Comparison of ENCODE assay signal across 9 cellular contexts in genomic region chr13:112693831-112694497, GRCh38. TPM values are rescaled to one million over a fixed set of nuclear protein-coding genes. Genes with fewer than 3 reads are reported as not detected.
DNase-seq lines count a peak whose midpoint lies in the region; ATAC-seq, FAIRE-seq and TF ChIP-seq lines count a peak whose summit lies in the region.
"Had no signal": no experiment of that assay in that cellular context is flagged by ENCODE, and none has a peak within 500 bp of the region (broad histone marks: within the 10 kb centered on the region; RNA-seq: fewer than 3 reads in every experiment).

No MANE protein-coding gene starts in this region.

- H2BK12ac ChIP-seq in trophoblast cell (ENCODE audit: low read length), result no peak overlapping the region

- TF ChIP-seq POLR2A in GM12891 (IDR thresholded peaks at IDR 0.05; ENCODE audit: low read depth, low read length), result no peak

- no peak overlapping the region for H4K12ac ChIP-seq in trophoblast cell (ENCODE audit: low read depth, low read length)

- peak overlapping the region; percentile 53 for H3K4ac ChIP-seq in trophoblast cell (ENCODE audit: low read depth, low read length)

- H3K9me3 ChIP-seq in trophoblast cell (ENCODE audit: insufficient read depth, low read depth, low read length), result no peaks in the 10 kb centered on the region
- H3K9me3 ChIP-seq: vagina had no signal

- H2AFZ ChIP-seq in trophoblast cell (ENCODE audit: insufficient read depth, low read length, poor library complexity), result no peak overlapping the region

- no peak overlapping the region for H3K23ac ChIP-seq in trophoblast cell (ENCODE audit: low read length)

- peak overlapping the region; percentile 16 for H3K4me3 ChIP-seq in epithelial cell of proximal tubule (ENCODE audit: low read depth, low read length)
- no peak overlapping the region for H3K4me3 ChIP-seq in trophoblast cell (ENCODE audit: low read depth, low read length)
- H3K4me3 ChIP-seq: vagina had no signal

- FAIRE-seq in GM12891 (lab: Jason Lieb, UNC), result peak; percentile 59

- H3K27ac ChIP-seq in trophoblast cell (ENCODE audit: low read depth, low read length), result no peak overlapping the region
- H3K27ac ChIP-seq: vagina had no signal

- H2AK5ac ChIP-seq in trophoblast cell (ENCODE audit: low read length), result no peak overlapping the region

- no peak overlapping the region for H4K91ac ChIP-seq in trophoblast cell (ENCODE audit: low read depth, low read length)

- H3K79me2 ChIP-seq in trophoblast cell (ENCODE audit: control insufficient read depth, insufficient read depth, low read length, poor library complexity), result peaks cover 40% of the 10 kb centered on the region

- no peak overlapping the region for H3K9ac ChIP-seq in trophoblast cell (ENCODE audit: low read length)

- no peak overlapping the region for H3K14ac ChIP-seq in trophoblast cell (ENCODE audit: low read length)

- no peak overlapping the region for H2BK5ac ChIP-seq in trophoblast cell (ENCODE audit: low read depth, low read length, poor library complexity)

- H3K27me3 ChIP-seq in trophoblast cell (ENCODE audit: insufficient read depth, low read length), result no peaks in the 10 kb centered on the region
- H3K27me3 ChIP-seq: vagina had no signal

- no peak overlapping the region for H4K8ac ChIP-seq in trophoblast cell (ENCODE audit: low read depth, low read length)

- H3K18ac ChIP-seq in trophoblast cell (ENCODE audit: low read length), result peak overlapping the region; percentile 56

- WGBS in trophoblast cell (ENCODE audit: extremely low coverage, insufficient coverage, insufficient read length), result no CpG with 5 or more reads among the region's 13 CpGs

- DNase-seq in GM12891 (ENCODE audit: insufficient read length, low spot score) (no peak), NCI-H226 (peak; percentile 83), epithelial cell of proximal tubule (ENCODE audit: low read depth) (no peak), trophoblast cell (peak; percentile 95 to 96), activated gamma-delta T cell (lab: John Stamatoyannopoulos, UW) (no peak), NCI-H2171 (lab: John Stamatoyannopoulos, UW) (no peak)

- peaks cover 15% of the 10 kb centered on the region for H3K79me1 ChIP-seq in trophoblast cell (ENCODE audit: low read length)

- ATAC-seq in GM21717 (IDR thresholded peaks at IDR 0.05; ENCODE audit: unreplicated experiment), result no peak
- no peak for ATAC-seq in GM18907 (IDR thresholded peaks at IDR 0.05; ENCODE audit: unreplicated experiment)

- H3K36me3 ChIP-seq in trophoblast cell (ENCODE audit: control insufficient read depth in 1 of 2, insufficient read depth in 2 of 2, low read length in 2 of 2), result peaks cover 0 to 9% of the 10 kb centered on the region in 2 experiments
- H3K36me3 ChIP-seq: vagina had no signal

- no peak for TF ChIP-seq CTCF in epithelial cell of proximal tubule (conservative IDR thresholded peaks at IDR 0.05; ENCODE audit: low read depth, low read length)

- peaks cover 17 to 25% of the 10 kb centered on the region in 2 experiments for H3K4me1 ChIP-seq in trophoblast cell (ENCODE audit: control insufficient read depth in 1 of 2, insufficient read depth in 2 of 2, low read length in 2 of 2)

- no peak overlapping the region for H3K4me2 ChIP-seq in trophoblast cell (ENCODE audit: low read length)

- no peak overlapping the region for H2BK120ac ChIP-seq in trophoblast cell (ENCODE audit: insufficient read depth, low read length, poor library complexity)

TF ChIP-seq in GM12891, 5 proteins besides CTCF, POLR2A, EP300 and RAD21:
- TF ChIP-seq SPI1 (IDR thresholded peaks at IDR 0.05; ENCODE audit: low read depth, low read length) (no peak), TAF1 (IDR thresholded peaks at IDR 0.05; ENCODE audit: low read depth, low read length) (no peak), PAX5 (IDR thresholded peaks at IDR 0.05; ENCODE audit: insufficient read depth, low read length, severe bottlenecking) (no peak), POU2F2 (IDR thresholded peaks at IDR 0.05; ENCODE audit: low read depth, low read length) (no peak), POLR2AphosphoS5 (IDR thresholded peaks at IDR 0.05; ENCODE audit: low read depth, low read length) (no peak)

RNA-seq across cellular contexts. Expression of gene ATP11A, which starts 4.1 kb away (rescaled TPM):
- polyA plus RNA-seq in GM12891 (2012; ENCODE audit: low read depth, missing spikeins), result 10.7 TPM
- total RNA-seq in epithelial cell of proximal tubule, result 19.4 and 27.2 TPM in 2 replicates
- 28.9 and 29.2 TPM in 2 replicates for polyA plus RNA-seq in trophoblast cell (2013)

Comparison
In these comparisons a context has a peak if more than half of its experiments do, and no peak if none do; other contexts are left out.
1. DNase-seq: peak in NCI-H226 (single experiment) and trophoblast cell (2 of 2); none in GM12891 (single experiment), epithelial cell of proximal tubule (single experiment), activated gamma-delta T cell (single experiment) and NCI-H2171 (single experiment).